Comparison of ENCODE assay signal across 8 cellular contexts in genomic region chr10:18627452-18628018, GRCh38. TPM values are rescaled to one million over a fixed set of nuclear protein-coding genes. Genes with fewer than 3 reads are reported as not detected.
A peak's percentile ranks its signal among the peaks of the same experiment; 100 is the strongest.
DNase-seq lines count a peak whose midpoint lies in the region; ATAC-seq and TF ChIP-seq lines count a peak whose summit lies in the region.
"Not testable (repeated sequence)": the region's sequence is repeated elsewhere in the genome, so short reads cannot be mapped to it uniquely, and the experiment has no call there.

No MANE protein-coding gene starts in this region.

- not testable (repeated sequence) for TF ChIP-seq CTCF in endodermal cell (conservative IDR thresholded peaks at IDR 0.05); left lung (IDR thresholded peaks at IDR 0.05); thoracic aorta (IDR thresholded peaks at IDR 0.05)

- H3K27ac ChIP-seq in endodermal cell (ENCODE audit: low read depth, low read length) (peak overlapping the region; percentile 81), left lung (peak overlapping the region; percentile 58 to 73), thoracic aorta (peak overlapping the region in 1 of 2 donors; percentile 44)

- peaks cover 19% of the 10 kb centered on the region for H3K36me3 Mint-ChIP-seq in endodermal cell (ENCODE audit: low read depth)

- not testable (repeated sequence) for H3K4me1 ChIP-seq in endodermal cell (ENCODE audit: control insufficient read depth, insufficient read depth, low read length); left lung; skeletal muscle satellite cell (ENCODE audit: control insufficient read depth, insufficient read depth, low read length); thoracic aorta (ENCODE audit: control insufficient read depth in 1 of 2, low read depth in 2 of 2)

- H3K9me3 Mint-ChIP-seq in endodermal cell = peaks cover 13% of the 10 kb centered on the region

- not testable (repeated sequence) for H3K36me3 ChIP-seq in endodermal cell (ENCODE audit: control insufficient read depth, insufficient read depth, low read length); left lung; skeletal muscle satellite cell (ENCODE audit: insufficient read depth, low read length); thoracic aorta

- not testable (repeated sequence) for H3K9me3 ChIP-seq in endodermal cell (ENCODE audit: control insufficient read depth, low read length); left lung; skeletal muscle satellite cell (replicated peaks; ENCODE audit: low read length); thoracic aorta

- ATAC-seq in left lung; thoracic aorta (ENCODE audit: insufficient number of reproducible peaks, low FRiP score, low read depth): not testable (repeated sequence)

- peak overlapping the region; percentile 98 for H3K27ac Mint-ChIP-seq in endodermal cell

- intact Hi-C loops in left lung (cut with DNase I) = not testable (repeated sequence)

- peak overlapping the region; percentile 70 for H3K4me3 Mint-ChIP-seq in endodermal cell

- DNase-seq in ELR (ENCODE audit: low read depth) (peak; percentile 58), NCI-H146 treated with DMSO at 0.1 percent for 48 hours (lab: John Stamatoyannopoulos, UW; ENCODE audit: unreplicated experiment) (peak; percentile 85), T-helper 1 cell (peak; percentile 22 to 67 (median 45)), endodermal cell (peak; percentile 91), left lung (peak; percentile 76 to 83), thoracic aorta (ENCODE audit: low spot score) (peak; percentile 6)
- peak; percentile 37 for DNase-seq in activated T-helper 9 cell treated with anti-CD3 and anti-CD28 coated beads, Interleukin-2, amount 50 U/mL, for 16 hours (ENCODE audit: low read depth)

- peaks cover 38% of the 10 kb centered on the region for H3K4me1 Mint-ChIP-seq in endodermal cell

- H3K9ac ChIP-seq in endodermal cell (ENCODE audit: extremely low read depth, low read length, poor library complexity, severe bottlenecking) (peak overlapping the region; percentile 28), skeletal muscle satellite cell (ENCODE audit: low read depth, low read length) (peak overlapping the region; percentile 81)

- not testable (repeated sequence) for H3K27me3 Mint-ChIP-seq in endodermal cell (ENCODE audit: insufficient read depth)

- H3K4me2 ChIP-seq in skeletal muscle satellite cell (ENCODE audit: low read length) = peak overlapping the region; percentile 81

- 7 to 9% methylated on average over 13 to 25 of the region's 25 CpGs for WGBS in endodermal cell (ENCODE audit: insufficient coverage in 1 of 2, insufficient read length in 1 of 2), 2 experiments

- H3K4me3 ChIP-seq in endodermal cell (ENCODE audit: low read length) (peak overlapping the region; percentile 56), left lung (peak overlapping the region; percentile 39 to 43), skeletal muscle satellite cell (ENCODE audit: low read length) (peak overlapping the region; percentile 74), thoracic aorta (peak overlapping the region; percentile 87)

- H3K27me3 ChIP-seq in endodermal cell (ENCODE audit: control insufficient read depth, insufficient read depth, low read length, poor library complexity, severe bottlenecking); left lung; skeletal muscle satellite cell (ENCODE audit: control insufficient read depth, insufficient read depth, low read length); thoracic aorta (replicated peaks; ENCODE audit: insufficient read depth): not testable (repeated sequence)

RNA-seq across cellular contexts. Expression of gene NSUN6, which starts 23.9 kb away (rescaled TPM):
- total RNA-seq in endodermal cell (10 to 100 TPM; 10.6 to 15.4 TPM), left lung (10 to 100 TPM in 1 of 2 donors, 1 to 10 TPM in 1; 8.1 to 11.6 TPM), thoracic aorta (10 to 100 TPM; 12.7 to 19.8 TPM)
- polyA plus RNA-seq in endodermal cell (2013, experiment 1 of 2) = 18.4 TPM
- polyA plus RNA-seq in endodermal cell (2013, experiment 2 of 2) = 15.6 TPM
- total RNA-seq in skeletal muscle satellite cell (2012; rRNA removed) = 7.9 and 9.8 TPM in 2 replicates

RNA-seq across cellular contexts. Expression of gene ARL5B, which starts 31.7 kb away (rescaled TPM):
- total RNA-seq in endodermal cell = 10 to 100 TPM; 44.8 to 55.4 TPM
- polyA plus RNA-seq in endodermal cell (2013, experiment 1 of 2) = 47.9 TPM
- polyA plus RNA-seq in endodermal cell (2013, experiment 2 of 2) = 52.2 TPM
- total RNA-seq in left lung = 10 to 100 TPM; 15.1 to 15.7 TPM
- total RNA-seq in skeletal muscle satellite cell (2012; rRNA removed) = 9.0 and 10.6 TPM in 2 replicates
- 10 to 100 TPM; 10.2 to 18.6 TPM for total RNA-seq in thoracic aorta

Comparison
In these comparisons a context has a peak if more than half of its experiments do, and no peak if none do; other contexts are left out.
1. DNase-seq: peak in every context shown above with its lines; median percentile 91 in endodermal cell; 85 in NCI-H146 treated with DMSO at 0.1 percent for 48 hours; 80 in left lung; 58 in ELR; 45 in T-helper 1 cell; 37 in activated T-helper 9 cell treated with anti-CD3 and anti-CD28 coated beads, Interleukin-2, amount 50 U/mL, for 16 hours; 6 in thoracic aorta.